ENCODE assay signal across 1 cellular context in the genomic region with DNA sequence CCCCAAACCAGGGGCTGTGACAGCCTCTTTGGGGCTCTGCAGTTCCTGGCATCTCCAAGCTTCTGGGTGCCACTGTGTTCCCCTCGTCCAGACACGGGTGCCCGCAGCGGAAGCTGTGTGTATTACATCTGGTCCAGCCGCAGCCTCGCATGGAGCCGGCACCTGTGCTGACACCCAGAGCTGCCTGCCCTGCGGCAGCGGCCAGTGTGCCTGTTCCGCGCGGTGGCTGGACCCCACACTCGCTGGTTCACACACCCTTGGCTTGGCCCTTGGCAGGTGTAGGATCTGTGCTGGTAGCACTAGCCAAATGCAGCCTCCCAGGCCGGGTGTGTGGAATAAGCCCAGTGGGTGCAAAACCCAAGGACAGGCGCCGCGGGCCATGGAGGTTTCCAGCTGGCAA.
TF ChIP-seq lines count a peak whose summit lies in the region.

No MANE protein-coding gene starts in this region.

TF ChIP-seq in SK-N-SH, 30 proteins besides CTCF, POLR2A, EP300 and RAD21:
- no peak for TF ChIP-seq USF2 (IDR thresholded peaks at IDR 0.05; ENCODE audit: borderline replicate concordance, low read depth, low read length)
- no peak for TF ChIP-seq FOXM1 (IDR thresholded peaks at IDR 0.05; ENCODE audit: low read depth)
- no peak for TF ChIP-seq GABPA (IDR thresholded peaks at IDR 0.05; ENCODE audit: low read depth)
- TF ChIP-seq NRF1 (IDR thresholded peaks at IDR 0.05; ENCODE audit: low read depth, low read length): no peak
- no peak for TF ChIP-seq IRF3 (IDR thresholded peaks at IDR 0.05; ENCODE audit: low read depth, low read length)
- TF ChIP-seq GATA2 (CRISPR knock-in tag; IDR thresholded peaks at IDR 0.05): no peak
- TF ChIP-seq POLR2AphosphoS5 (IDR thresholded peaks at IDR 0.05; ENCODE audit: low read depth, low read length): no peak
- TF ChIP-seq MAX (IDR thresholded peaks at IDR 0.05; ENCODE audit: low read depth): no peak
- no peak for TF ChIP-seq TEAD4 (IDR thresholded peaks at IDR 0.05; ENCODE audit: borderline replicate concordance, insufficient read depth)
- no peak for TF ChIP-seq YY1 (IDR thresholded peaks at IDR 0.05; ENCODE audit: low read depth)
- no peak for TF ChIP-seq SMC3 (IDR thresholded peaks at IDR 0.05; ENCODE audit: low read depth, low read length)
- no peak for TF ChIP-seq RFX5 (IDR thresholded peaks at IDR 0.05; ENCODE audit: low read length)
- TF ChIP-seq FOXJ3 (CRISPR knock-in tag; IDR thresholded peaks at IDR 0.05): no peak
- no peak for TF ChIP-seq JUND (IDR thresholded peaks at IDR 0.05)
- TF ChIP-seq ZBTB33 (IDR thresholded peaks at IDR 0.05; ENCODE audit: borderline replicate concordance, low read depth): no peak
- TF ChIP-seq RCOR1 (IDR thresholded peaks at IDR 0.05; ENCODE audit: low read length): no peak
